ENCODE assay signal across 7 cellular contexts in genomic region chr17:50423553-50424159, GRCh38. TPM values are rescaled to one million over a fixed set of nuclear protein-coding genes. Genes with fewer than 3 reads are reported as not detected.
DNase-seq lines count a peak whose midpoint lies in the region; ATAC-seq, FAIRE-seq and TF ChIP-seq lines count a peak whose summit lies in the region.

No MANE protein-coding gene starts in this region.

- no peaks in the 10 kb centered on the region for H3K9me2 ChIP-seq in GM23338 (ENCODE audit: insufficient read depth)

- no peak overlapping the region for H3K9ac ChIP-seq in endothelial cell of umbilical vein (replicated peaks; ENCODE audit: extremely low read depth, insufficient read depth, low read length)

- dilution Hi-C loops in endothelial cell of umbilical vein (cut with MboI; ENCODE audit: extremely low pct_ligation_motif_present, low sequenced_read_pairs) = no loop called here

- peaks cover 7% of the 10 kb centered on the region; the same call in 1 of the 2 replicates for H3F3A ChIP-seq in GM23338 (replicated peaks; ENCODE audit: low read depth)

- H3K27me3 ChIP-seq in GM23338 (ENCODE audit: insufficient read depth) = peaks cover 13% of the 10 kb centered on the region; the same call in 1 of the 2 replicates
- H3K27me3 ChIP-seq in endothelial cell of umbilical vein (ENCODE audit: control insufficient read depth in 2 of 2, insufficient read depth in 2 of 2, low read length in 2 of 2) = no peaks in the 10 kb centered on the region
- no peaks in the 10 kb centered on the region for H3K27me3 ChIP-seq in CD4-positive, alpha-beta memory T cell (ENCODE audit: insufficient read depth, low read length)

- peaks cover 5% of the 10 kb centered on the region for H3K79me2 ChIP-seq in GM23338 (replicated peaks; ENCODE audit: insufficient read depth)
- no peaks in the 10 kb centered on the region for H3K79me2 ChIP-seq in endothelial cell of umbilical vein (ENCODE audit: control insufficient read depth, insufficient read depth, low read length)

- H3K4me1 ChIP-seq in GM23338 (ENCODE audit: insufficient read depth) = peaks cover 18% of the 10 kb centered on the region
- peaks cover 41% of the 10 kb centered on the region for H3K4me1 ChIP-seq in endothelial cell of umbilical vein (ENCODE audit: control insufficient read depth, extremely low read depth, insufficient read depth, low read length)
- peaks cover 39% of the 10 kb centered on the region for H3K4me1 ChIP-seq in CD4-positive, alpha-beta memory T cell (ENCODE audit: insufficient read depth, low read length)

- POLR2A ChIA-PET in endothelial cell of umbilical vein (lab: Charles Lee) = interaction anchor here (0.6 kb wide), 1 partner anchor 12 kb away, joined by 3 read pairs; no protein-coding TSS in a partner anchor
- POLR2A ChIA-PET in CD4-positive, alpha-beta memory T cell (lab: Charles Lee; ENCODE audit: partially characterized antibody) = no interaction called here

- H3K27ac ChIP-seq in GM23338 (ENCODE audit: low read depth) = no peak overlapping the region
- peak overlapping the region; percentile 43 for H3K27ac ChIP-seq in endothelial cell of umbilical vein (ENCODE audit: insufficient read depth, low read depth, low read length)
- H3K27ac ChIP-seq in CD4-positive, alpha-beta memory T cell (ENCODE audit: low read depth, low read length) = no peak overlapping the region

- H3K27ac Mint-ChIP-seq in GM23338 = no peak overlapping the region
- peak overlapping the region in 3 of 7 donors; percentile 20 to 74 (median 30) for H3K27ac Mint-ChIP-seq in CD4-positive, alpha-beta memory T cell

- no TSS peak for BruUV-seq in endothelial cell of umbilical vein (replicated peaks; lab: Mats Ljungman, UMichigan)

- CTCF ChIA-PET in endothelial cell of umbilical vein (lab: Charles Lee) = interaction anchor here (0.6 to 1.5 kb wide), 2 partner anchors 11 to 27 kb away, joined by 3 to 5 read pairs; partner anchors contain the start of gene LRRC59
- CTCF ChIA-PET in CD4-positive, alpha-beta memory T cell (lab: Charles Lee; ENCODE audit: partially characterized antibody) = no interaction called here

- H2AFZ ChIP-seq in GM23338 = no peak overlapping the region
- peak overlapping the region; percentile 61 for H2AFZ ChIP-seq in endothelial cell of umbilical vein (ENCODE audit: low read depth, low read length)

- TF ChIP-seq CTCF in GM23338 (conservative IDR thresholded peaks at IDR 0.05; ENCODE audit: low read depth in 2 of 2) (no peak), NB4 (IDR thresholded peaks at IDR 0.05; ENCODE audit: low read depth, low read length) (no peak), endothelial cell of umbilical vein (IDR thresholded peaks at IDR 0.05; ENCODE audit: extremely low read depth in 1 of 2, insufficient read depth in 1 of 2, low read depth in 1 of 2, low read length in 2 of 2) (no peak), retinal pigment epithelial cell (conservative IDR thresholded peaks at IDR 0.05; ENCODE audit: low read depth, low read length) (no peak)

- H4K20me1 ChIP-seq in GM23338 (replicated peaks; ENCODE audit: insufficient read depth) (no peaks in the 10 kb centered on the region), endothelial cell of umbilical vein (replicated peaks; ENCODE audit: control insufficient read depth, extremely low read depth, insufficient read depth, low read length) (no peaks in the 10 kb centered on the region)

- TF ChIP-seq POLR2A in NB4 (IDR thresholded peaks at IDR 0.05; ENCODE audit: extremely low read depth, insufficient read length) = no peak
- TF ChIP-seq POLR2A in endothelial cell of umbilical vein (IDR thresholded peaks at IDR 0.05; ENCODE audit: low read depth, low read length) = no peak

- no peak overlapping the region for H3K4me3 ChIP-seq in GM23338
- H3K4me3 ChIP-seq in NB4 (ENCODE audit: low read depth, low read length) = no peak overlapping the region
- no peak overlapping the region for H3K4me3 ChIP-seq in endothelial cell of umbilical vein (replicated peaks in 1 of 3; ENCODE audit: insufficient read depth in 1 of 3, low read depth in 1 of 3, low read length in 3 of 3)
- H3K4me3 ChIP-seq in retinal pigment epithelial cell (ENCODE audit: low read length) = no peak overlapping the region
- no peak overlapping the region for H3K4me3 ChIP-seq in CD4-positive, alpha-beta memory T cell (ENCODE audit: low read length in 2 of 2)

- peaks cover 7% of the 10 kb centered on the region; the same call in 2 of the 3 replicates for H3K36me3 Mint-ChIP-seq in GM23338 (ENCODE audit: low read depth)
- no peaks in the 10 kb centered on the region for H3K36me3 Mint-ChIP-seq in CD4-positive, alpha-beta memory T cell

- H3K4me3 Mint-ChIP-seq in GM23338 = no peak overlapping the region; the same call in 2 of the 3 replicates
- H3K4me3 Mint-ChIP-seq in CD4-positive, alpha-beta memory T cell = peak overlapping the region in 2 of 8 donors; percentile 36 to 42

- H3K27me3 Mint-ChIP-seq in GM23338 (ENCODE audit: insufficient read depth, low read depth, poor library complexity) = peaks cover 12% of the 10 kb centered on the region
- H3K27me3 Mint-ChIP-seq in CD4-positive, alpha-beta memory T cell = no peaks in the 10 kb centered on the region

- no peak for ATAC-seq in GM23338
- ATAC-seq in HG03025 (IDR thresholded peaks at IDR 0.05; ENCODE audit: low FRiP score, unreplicated experiment) = no peak
- ATAC-seq in GM19351 (IDR thresholded peaks at IDR 0.05; ENCODE audit: unreplicated experiment) = no peak

- peak; percentile 88 for FAIRE-seq in endothelial cell of umbilical vein (lab: Jason Lieb, UNC)

- H3K36me3 ChIP-seq in GM23338 (ENCODE audit: insufficient read depth) (no peaks in the 10 kb centered on the region), endothelial cell of umbilical vein (ENCODE audit: control insufficient read depth in 2 of 2, extremely low read depth in 1 of 2, insufficient read depth in 2 of 2, low read length in 2 of 2) (no peaks in the 10 kb centered on the region)
- no peaks in the 10 kb centered on the region for H3K36me3 ChIP-seq in CD4-positive, alpha-beta memory T cell (ENCODE audit: insufficient read depth, low read length)

- intact Hi-C loops in endothelial cell of umbilical vein (cut with micrococcal nuclease) = no loop called here
- intact Hi-C loops in CD4-positive, alpha-beta memory T cell (cut with micrococcal nuclease) = no loop called here

- DNase-seq in GM23338 (ENCODE audit: low spot score) = peak; percentile 32
- DNase-seq in NB4 (ENCODE audit: low read depth) = peak; percentile 56
- DNase-seq in endothelial cell of umbilical vein (ENCODE audit: low read depth, low spot score) = peak; percentile 83
- DNase-seq in retinal pigment epithelial cell (ENCODE audit: low read depth) = peak; percentile 72
- DNase-seq in CD4-positive, alpha-beta memory T cell = no peak

- H3K9me3 Mint-ChIP-seq in GM23338 = peaks cover 20% of the 10 kb centered on the region
- H3K9me3 Mint-ChIP-seq in CD4-positive, alpha-beta memory T cell = peaks cover 0 to 5% (median 2%) of the 10 kb centered on the region in 8 donors

- H3K9me1 ChIP-seq in endothelial cell of umbilical vein (replicated peaks; ENCODE audit: control insufficient read depth, extremely low read depth, insufficient read depth, low read length) = no peaks in the 10 kb centered on the region

- peaks cover 24% of the 10 kb centered on the region for H3K4me1 Mint-ChIP-seq in GM23338
- peaks cover 23 to 55% (median 38%) of the 10 kb centered on the region in 4 donors for H3K4me1 Mint-ChIP-seq in CD4-positive, alpha-beta memory T cell

- H3K9me3 ChIP-seq in endothelial cell of umbilical vein (replicated peaks; ENCODE audit: control insufficient read depth, insufficient read depth, low read length) = no peaks in the 10 kb centered on the region
- H3K9me3 ChIP-seq in CD4-positive, alpha-beta memory T cell (ENCODE audit: control insufficient read depth in 1 of 2, low read length in 2 of 2) = no peaks in the 10 kb centered on the region

- H3K4me2 ChIP-seq in GM23338 (no peak overlapping the region), endothelial cell of umbilical vein (ENCODE audit: insufficient read depth, low read length) (peak overlapping the region; percentile 60)

RNA-seq across cellular contexts. Expression of gene ACSF2, which starts 2.4 kb away (rescaled TPM):
- 12.4 and 12.8 TPM in 2 replicates for total RNA-seq in GM23338 (2014; rRNA removed; shearing (Covaris generic))
- polyA plus RNA-seq in GM23338 (2016; fragmentation: Nextera tagmentation; extraction: Ambion mirVana) (6.9 and 7.5 TPM in 2 replicates), endothelial cell of umbilical vein (30.4 and 33.2 TPM in 2 replicates)
- total RNA-seq in endothelial cell of umbilical vein = 24.6 and 37.2 TPM in 2 replicates
- 20.7 and 22.6 TPM in 2 replicates for polyA plus RNA-seq in endothelial cell of umbilical vein (2011; cell fraction: cytosol; rRNA removed)
- polyA plus RNA-seq in endothelial cell of umbilical vein (2011; cell fraction: nucleus; rRNA removed) = 103 and 131 TPM in 2 replicates
- 38.4 and 55.1 TPM in 2 replicates for polyA plus RNA-seq in endothelial cell of umbilical vein (2012)
- polyA minus RNA-seq in endothelial cell of umbilical vein = 35.0 and 50.4 TPM in 2 replicates
- polyA minus RNA-seq in endothelial cell of umbilical vein (2011; cell fraction: cytosol; rRNA and poly(A)+ RNA removed) = 16.9 TPM
- polyA minus RNA-seq in endothelial cell of umbilical vein (2011; cell fraction: nucleus; rRNA and poly(A)+ RNA removed) = 33.0 and 34.4 TPM in 2 replicates
- 10 to 100 TPM; 20.8 to 24.8 TPM for total RNA-seq in CD4-positive, alpha-beta memory T cell
- 1 to 10 TPM; 1.7 to 2.4 TPM for polyA plus RNA-seq in CD4-positive, alpha-beta memory T cell

RNA-seq across cellular contexts. Expression of gene LRRC59, which starts 26.3 kb away (rescaled TPM):
- total RNA-seq in GM23338 (2014; rRNA removed; shearing (Covaris generic)) = 109 and 124 TPM in 2 replicates
- polyA plus RNA-seq in GM23338 (2016; fragmentation: Nextera tagmentation; extraction: Ambion mirVana) (46.4 and 47.1 TPM in 2 replicates), endothelial cell of umbilical vein (88.3 and 93.9 TPM in 2 replicates)
- 179 and 183 TPM in 2 replicates for total RNA-seq in endothelial cell of umbilical vein
- polyA plus RNA-seq in endothelial cell of umbilical vein (2011; cell fraction: cytosol; rRNA removed) = 114 and 124 TPM in 2 replicates
- polyA plus RNA-seq in endothelial cell of umbilical vein (2011; cell fraction: nucleus; rRNA removed) = 80.0 and 87.0 TPM in 2 replicates
- polyA plus RNA-seq in endothelial cell of umbilical vein (2012) = 205 and 230 TPM in 2 replicates
- 137 and 138 TPM in 2 replicates for polyA minus RNA-seq in endothelial cell of umbilical vein
- 76.6 TPM for polyA minus RNA-seq in endothelial cell of umbilical vein (2011; cell fraction: cytosol; rRNA and poly(A)+ RNA removed)
- polyA minus RNA-seq in endothelial cell of umbilical vein (2011; cell fraction: nucleus; rRNA and poly(A)+ RNA removed) = 55.9 and 75.2 TPM in 2 replicates
- total RNA-seq in CD4-positive, alpha-beta memory T cell = 10 to 100 TPM; 30.3 to 30.7 TPM
- polyA plus RNA-seq in CD4-positive, alpha-beta memory T cell = 10 to 100 TPM; 17.8 to 23.9 TPM

RNA-seq across cellular contexts. Expression of gene CHAD, which starts 45.0 kb away (rescaled TPM):
- total RNA-seq in GM23338 (2014; rRNA removed; shearing (Covaris generic)) = not detected in 2 replicates
- polyA plus RNA-seq in GM23338 (2016; fragmentation: Nextera tagmentation; extraction: Ambion mirVana) = 0.18 TPM in 1 of 2 replicates, not detected in the other
- not detected in 2 replicates for total RNA-seq in endothelial cell of umbilical vein
- polyA plus RNA-seq in endothelial cell of umbilical vein = not detected in 2 replicates
- polyA plus RNA-seq in endothelial cell of umbilical vein (2011; cell fraction: cytosol; rRNA removed) = not detected in 2 replicates
- not detected in 2 replicates for polyA plus RNA-seq in endothelial cell of umbilical vein (2011; cell fraction: nucleus; rRNA removed)
- 0.29 and 0.68 TPM in 2 replicates for polyA plus RNA-seq in endothelial cell of umbilical vein (2012)
- not detected in 2 replicates for polyA minus RNA-seq in endothelial cell of umbilical vein
- not detected for polyA minus RNA-seq in endothelial cell of umbilical vein (2011; cell fraction: cytosol; rRNA and poly(A)+ RNA removed)
- not detected in 2 replicates for polyA minus RNA-seq in endothelial cell of umbilical vein (2011; cell fraction: nucleus; rRNA and poly(A)+ RNA removed)
- not detected for total RNA-seq in CD4-positive, alpha-beta memory T cell
- under 1 TPM in 1 of 2 donors, not detected in 1; 0.64 TPM for polyA plus RNA-seq in CD4-positive, alpha-beta memory T cell

RNA-seq across cellular contexts. Expression of gene EME1, which starts 50.6 kb away (rescaled TPM):
- total RNA-seq in GM23338 (2014; rRNA removed; shearing (Covaris generic)) = 5.9 and 15.9 TPM in 2 replicates
- polyA plus RNA-seq in GM23338 (2016; fragmentation: Nextera tagmentation; extraction: Ambion mirVana) (14.4 and 14.7 TPM in 2 replicates), endothelial cell of umbilical vein (4.3 and 5.6 TPM in 2 replicates)
- total RNA-seq in endothelial cell of umbilical vein = 7.3 and 9.1 TPM in 2 replicates
- 5.1 and 5.2 TPM in 2 replicates for polyA plus RNA-seq in endothelial cell of umbilical vein (2011; cell fraction: cytosol; rRNA removed)
- 40.0 and 52.1 TPM in 2 replicates for polyA plus RNA-seq in endothelial cell of umbilical vein (2011; cell fraction: nucleus; rRNA removed)
- polyA plus RNA-seq in endothelial cell of umbilical vein (2012) = 4.0 and 7.1 TPM in 2 replicates
- 4.2 and 4.4 TPM in 2 replicates for polyA minus RNA-seq in endothelial cell of umbilical vein
- polyA minus RNA-seq in endothelial cell of umbilical vein (2011; cell fraction: cytosol; rRNA and poly(A)+ RNA removed) = 9.7 TPM
- 5.5 and 8.1 TPM in 2 replicates for polyA minus RNA-seq in endothelial cell of umbilical vein (2011; cell fraction: nucleus; rRNA and poly(A)+ RNA removed)
- total RNA-seq in CD4-positive, alpha-beta memory T cell = under 1 TPM; 0.41 to 0.89 TPM
- under 1 TPM in 1 of 2 donors, not detected in 1; 0.13 TPM for polyA plus RNA-seq in CD4-positive, alpha-beta memory T cell

RNA-seq across cellular contexts. Expression of gene MRPL27, which starts 50.7 kb away (rescaled TPM):
- total RNA-seq in GM23338 (2014; rRNA removed; shearing (Covaris generic)) = 74.3 and 98.5 TPM in 2 replicates
- polyA plus RNA-seq in GM23338 (2016; fragmentation: Nextera tagmentation; extraction: Ambion mirVana) (226 and 227 TPM in 2 replicates), endothelial cell of umbilical vein (119 and 158 TPM in 2 replicates)
- 72.2 and 76.2 TPM in 2 replicates for total RNA-seq in endothelial cell of umbilical vein
- polyA plus RNA-seq in endothelial cell of umbilical vein (2011; cell fraction: cytosol; rRNA removed) = 157 and 205 TPM in 2 replicates
- 89.7 and 95.0 TPM in 2 replicates for polyA plus RNA-seq in endothelial cell of umbilical vein (2011; cell fraction: nucleus; rRNA removed)
- polyA plus RNA-seq in endothelial cell of umbilical vein (2012) = 105 and 106 TPM in 2 replicates
- 59.8 and 61.6 TPM in 2 replicates for polyA minus RNA-seq in endothelial cell of umbilical vein
- 41.8 TPM for polyA minus RNA-seq in endothelial cell of umbilical vein (2011; cell fraction: cytosol; rRNA and poly(A)+ RNA removed)
- polyA minus RNA-seq in endothelial cell of umbilical vein (2011; cell fraction: nucleus; rRNA and poly(A)+ RNA removed) = 34.1 and 37.2 TPM in 2 replicates
- 10 to 100 TPM; 30.0 to 32.9 TPM for total RNA-seq in CD4-positive, alpha-beta memory T cell
- 10 to 100 TPM; 38.4 to 55.8 TPM for polyA plus RNA-seq in CD4-positive, alpha-beta memory T cell

Comparison
In these comparisons a context has a peak if more than half of its experiments do, and no peak if none do; other contexts are left out.
1. DNase-seq: peak in GM23338 (single experiment), NB4 (single experiment), endothelial cell of umbilical vein (single experiment) and retinal pigment epithelial cell (single experiment); none in CD4-positive, alpha-beta memory T cell (0 of 5).